Comparison of ENCODE assay signal across 13 cellular contexts in the genomic region with DNA sequence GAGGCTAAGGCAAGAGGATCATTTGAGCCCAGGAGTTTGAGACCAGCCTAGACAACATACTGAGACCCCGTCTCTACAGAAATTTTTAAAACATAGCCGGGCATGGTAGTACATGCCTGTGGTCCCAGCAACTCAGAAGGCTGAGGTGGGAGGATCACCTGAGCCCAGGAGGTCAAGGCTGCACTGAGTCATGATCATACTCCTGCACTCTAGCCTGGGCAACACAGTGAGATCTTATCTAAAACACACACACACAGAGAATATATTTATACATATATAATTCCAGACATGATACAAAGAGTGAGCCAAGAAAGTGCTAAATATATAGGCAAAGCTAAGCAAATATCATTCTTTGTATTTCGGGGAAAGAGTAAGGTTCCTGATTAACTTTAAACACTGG.
"Had no signal": no experiment of that assay in that cellular context is flagged by ENCODE, and none has a peak within 500 bp of the region (broad histone marks: within the 10 kb centered on the region; RNA-seq: fewer than 3 reads in every experiment).

No MANE protein-coding gene starts in this region.

- H2AFZ ChIP-seq: hepatocyte had no signal

- ATAC-seq: body of pancreas, left ventricle myocardium superior had no signal

- H3K27ac ChIP-seq: body of pancreas, hepatocyte, pancreas, thyroid gland, vagina had no signal

- H3K27me3 ChIP-seq: body of pancreas, hepatocyte, pancreas, thyroid gland, vagina had no signal

- DNase-seq: activated CD4-positive, alpha-beta T cell treated with anti-CD3 and anti-CD28 coated beads for 48 hours; activated gamma-delta T cell treated with Interleukin-2 at 50 U/mL for 16 hours; body of pancreas; central memory CD4-positive, alpha-beta T cell; cortex of kidney; effector memory CD4-positive, alpha-beta T cell; left ventricle myocardium superior; pancreas; stimulated activated CD4-positive, alpha-beta T cell treated with anti-CD3 and anti-CD28 coated beads, Interleukin-15, amount 100 ng/mL, for 24 hours; stimulated activated CD4-positive, alpha-beta T cell treated with anti-CD3 and anti-CD28 coated beads, Interleukin-4, amount 100 ng/mL, for 24 hours; thyroid gland had no signal

- H3K4me3 ChIP-seq: body of pancreas, pancreas, thyroid gland, vagina had no signal

- H3K9me3 ChIP-seq: body of pancreas, pancreas, thyroid gland, vagina had no signal
